In genomic region chr3:186569354-186569753, GRCh38 we compare ENCODE assay signal across 10 cellular contexts. TPM values are rescaled to one million over a fixed set of nuclear protein-coding genes. Genes with fewer than 3 reads are reported as not detected.
DNase-seq lines count a peak whose midpoint lies in the region; ATAC-seq and TF ChIP-seq lines count a peak whose summit lies in the region.
"Not testable (repeated sequence)": the region's sequence is repeated elsewhere in the genome, so short reads cannot be mapped to it uniquely, and the experiment has no call there.
"Had no signal": no experiment of that assay in that cellular context is flagged by ENCODE, and none has a peak within 500 bp of the region (broad histone marks: within the 10 kb centered on the region; RNA-seq: fewer than 3 reads in every experiment).

No MANE protein-coding gene starts in this region.

- peaks cover 28% of the 10 kb centered on the region for H3F3A ChIP-seq in MM.1S (ENCODE audit: insufficient read depth, low read length)

- not testable (repeated sequence) for H3K27me3 Mint-ChIP-seq in memory B cell

- H3K4me1 ChIP-seq in MM.1S (ENCODE audit: low read length) (peaks cover 13% of the 10 kb centered on the region), adipocyte (ENCODE audit: control insufficient read depth, insufficient read depth, low read length) (peaks cover 26% of the 10 kb centered on the region), upper lobe of right lung (peaks cover 27% of the 10 kb centered on the region)
- not testable (repeated sequence) for H3K4me1 ChIP-seq in ovary (ENCODE audit: insufficient read depth)

- H3K9me3 ChIP-seq in MM.1S (replicated peaks; ENCODE audit: insufficient read depth, low read length); WERI-Rb-1 (ENCODE audit: severe bottlenecking); adipocyte (ENCODE audit: control insufficient read depth, low read length); ovary; upper lobe of right lung: not testable (repeated sequence)

- peak overlapping the region; percentile 29; the same call in 1 of the 2 replicates for H2AFZ ChIP-seq in MM.1S (ENCODE audit: low read length)

- not testable (repeated sequence) for TF ChIP-seq CTCF in MM.1S (IDR thresholded peaks at IDR 0.05; ENCODE audit: low read length); WERI-Rb-1 (IDR thresholded peaks at IDR 0.05; ENCODE audit: low read depth, low read length); epithelial cell of proximal tubule (conservative IDR thresholded peaks at IDR 0.05; ENCODE audit: low read depth, low read length); ovary (IDR thresholded peaks at IDR 0.05); upper lobe of right lung (IDR thresholded peaks at IDR 0.05)

- H3K27ac Mint-ChIP-seq in memory B cell: peak overlapping the region; percentile 98

- H3K4me3 Mint-ChIP-seq in memory B cell: peak overlapping the region; percentile 97

- 81 to 85% (median 83%) methylated on average over 12 of the region's 12 CpGs for WGBS in ovary, 3 donors

- not testable (repeated sequence) for H3K9me2 ChIP-seq in MM.1S (replicated peaks; ENCODE audit: insufficient read depth, low read length)

- not testable (repeated sequence) for DNase-seq in MM.1S; WERI-Rb-1; adipocyte (ENCODE audit: low read depth); epithelial cell of proximal tubule (ENCODE audit: low read depth); memory B cell (ENCODE audit: low spot score in 2 of 2); upper lobe of right lung
- DNase-seq in ovary: peak in 1 of 5 donors; percentile 29

- not testable (repeated sequence) for H3K36me3 Mint-ChIP-seq in memory B cell

- H3K9me3 Mint-ChIP-seq in memory B cell: not testable (repeated sequence)

- not testable (repeated sequence) for TF ChIP-seq POLR2A in ovary (IDR thresholded peaks at IDR 0.05)

- H3K4me3 ChIP-seq in GM08714 (ENCODE audit: low read length): peak overlapping the region; percentile 97
- peak overlapping the region; percentile 67 for H3K4me3 ChIP-seq in MM.1S (ENCODE audit: low read length)
- H3K4me3 ChIP-seq in WERI-Rb-1 (ENCODE audit: low read depth, low read length): peak overlapping the region; percentile 62
- peak overlapping the region; percentile 89 for H3K4me3 ChIP-seq in adipocyte (ENCODE audit: low read length)
- H3K4me3 ChIP-seq in epithelial cell of proximal tubule (ENCODE audit: low read depth, low read length): peak overlapping the region; percentile 82
- H3K4me3 ChIP-seq in ovary: peak overlapping the region; percentile 48
- H3K4me3 ChIP-seq in upper lobe of right lung: peak overlapping the region; percentile 99

- ATAC-seq in memory B cell (ENCODE audit: low read depth); upper lobe of right lung: not testable (repeated sequence)

- not testable (repeated sequence) for H3K36me3 ChIP-seq in MM.1S (replicated peaks; ENCODE audit: insufficient read depth, low read length); ovary
- H3K36me3 ChIP-seq in WERI-Rb-1 (peaks cover 23% of the 10 kb centered on the region), adipocyte (ENCODE audit: control insufficient read depth, insufficient read depth, low read length, severe bottlenecking) (peaks cover 15% of the 10 kb centered on the region), upper lobe of right lung (peaks cover 19% of the 10 kb centered on the region)

- peaks cover 24% of the 10 kb centered on the region for H3K4me1 Mint-ChIP-seq in memory B cell

- H4K20me1 ChIP-seq in MM.1S (ENCODE audit: insufficient read depth, low read length): not testable (repeated sequence)

- H3K27me3 ChIP-seq in MM.1S (replicated peaks; ENCODE audit: insufficient read depth, low read length); WERI-Rb-1 (ENCODE audit: insufficient read depth, low read depth, severe bottlenecking); adipocyte (replicated peaks; ENCODE audit: control insufficient read depth, insufficient read depth, low read length); ovary; upper lobe of right lung: not testable (repeated sequence)

- TF ChIP-seq EP300 in ovary (IDR thresholded peaks at IDR 0.05): not testable (repeated sequence)

- H3K79me2 ChIP-seq in MM.1S (ENCODE audit: low read length): peaks cover 65% of the 10 kb centered on the region

- peak overlapping the region; percentile 59 for H3K4me2 ChIP-seq in MM.1S (ENCODE audit: low read depth, low read length)

- intact Hi-C loops in ovary (cut with DNase I); upper lobe of right lung (cut with DNase I): not testable (repeated sequence)

- peak overlapping the region; percentile 58; the same call in 1 of the 2 replicates for H3K27ac ChIP-seq in MM.1S (ENCODE audit: low read length)
- not testable (repeated sequence) for H3K27ac ChIP-seq in WERI-Rb-1, ovary, upper lobe of right lung

- H3K9ac ChIP-seq in MM.1S (ENCODE audit: low read length): peak overlapping the region; percentile 67; the same call in 1 of the 2 replicates
- H3K9ac ChIP-seq in adipocyte (ENCODE audit: low read length): peak overlapping the region; percentile 65

RNA-seq across cellular contexts. Expression of gene DNAJB11, which starts 1.2 kb away (rescaled TPM):
- total RNA-seq in epithelial cell of proximal tubule (76.7 and 96.3 TPM in 2 replicates), ovary (10 to 100 TPM; 17.7 to 33.4 (median 22.3) TPM), upper lobe of right lung (43.8 TPM)
- polyA plus RNA-seq in ovary: 10 to 100 TPM; 23.8 to 38.2 TPM

RNA-seq across cellular contexts. Expression of gene TBCCD1, which starts 2.2 kb away (rescaled TPM):
- 10.8 and 14.9 TPM in 2 replicates for total RNA-seq in epithelial cell of proximal tubule
- 10 to 100 TPM in 5 of 7 donors, 1 to 10 TPM in 2; 8.8 to 12.4 (median 10.6) TPM for total RNA-seq in ovary
- polyA plus RNA-seq in ovary: 10 to 100 TPM in 1 of 2 donors, 1 to 10 TPM in 1; 6.9 to 11.1 TPM
- total RNA-seq in upper lobe of right lung: 11.3 TPM

RNA-seq across cellular contexts. Expression of gene CRYGS, which starts 25.2 kb away (rescaled TPM):
- total RNA-seq in epithelial cell of proximal tubule (0.43 TPM in 1 of 2 replicates, not detected in the other), ovary (1 to 10 TPM; 1.2 to 3.3 (median 2.2) TPM), upper lobe of right lung (3.8 TPM)
- polyA plus RNA-seq in ovary: 1 to 10 TPM; 1.6 to 2.4 TPM

RNA-seq across cellular contexts. Expression of gene AHSG, which starts 43.5 kb away (rescaled TPM):
- not detected in 2 replicates for total RNA-seq in epithelial cell of proximal tubule
- total RNA-seq in ovary: 1 to 10 TPM in 1 of 7 donors, under 1 TPM in 1, not detected in 5; 0.25 to 1.7 TPM
- polyA plus RNA-seq in ovary: not detected
- not detected for total RNA-seq in upper lobe of right lung
- total RNA-seq: mesenteric fat pad, RPMI7951 had no signal

Comparison
In these comparisons a context has a peak if more than half of its experiments do, and no peak if none do; other contexts are left out.
1. H3K4me3 ChIP-seq: peak in every context shown above with its lines; median percentile 99 in upper lobe of right lung; 97 in GM08714; 89 in adipocyte; 82 in epithelial cell of proximal tubule; 67 in MM.1S; 62 in WERI-Rb-1; 48 in ovary.